ENCODE assay signal across 31 cellular contexts in the genomic region with DNA sequence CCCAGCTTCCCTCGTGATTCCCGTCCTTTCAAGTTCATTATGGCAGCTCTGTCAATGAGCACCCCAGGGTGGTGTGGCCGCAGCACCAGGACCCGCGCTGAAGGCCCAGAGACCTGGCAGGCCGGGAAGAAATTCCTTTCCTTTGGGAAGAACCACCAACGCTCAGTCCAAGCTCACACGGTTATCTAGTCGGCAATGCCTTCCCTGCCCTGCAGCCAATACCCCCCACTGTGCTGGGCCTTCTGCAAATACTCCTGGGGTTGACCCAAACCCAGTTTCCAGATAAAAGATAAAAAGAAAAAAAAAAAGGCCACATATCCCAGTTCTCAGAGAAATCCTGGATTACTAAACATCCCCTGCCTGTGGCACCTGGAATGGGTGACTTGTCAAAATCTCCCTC. TPM values are rescaled to one million over a fixed set of nuclear protein-coding genes. Genes with fewer than 3 reads are reported as not detected.
DNase-seq lines count a peak whose midpoint lies in the region; ATAC-seq, FAIRE-seq and TF ChIP-seq lines count a peak whose summit lies in the region.
"Had no signal": no experiment of that assay in that cellular context is flagged by ENCODE, and none has a peak within 500 bp of the region (broad histone marks: within the 10 kb centered on the region; RNA-seq: fewer than 3 reads in every experiment).

No MANE protein-coding gene starts in this region.

- peak overlapping the region; percentile 24 for H3K27ac Mint-ChIP-seq in glutamatergic neuron (ENCODE audit: unreplicated experiment)
- H3K27ac Mint-ChIP-seq: activated naive CD4-positive, alpha-beta T cell treated with anti-CD3 and anti-CD28 coated beads, Interleukin-2, amount 50 U/mL, for 24 hours; activated T-helper 17 cell treated with anti-CD3 and anti-CD28 coated beads, Interleukin-2, amount 50 U/mL, for 72 hours; immature natural killer cell; progenitor cell of endocrine pancreas had no signal

- no peak for TF ChIP-seq CTCF in glutamatergic neuron (IDR thresholded peaks at IDR 0.05; ENCODE audit: partially characterized antibody, unreplicated experiment)
- no peak for TF ChIP-seq CTCF in gastrocnemius medialis (IDR thresholded peaks at IDR 0.05 in 4 of 5, conservative IDR thresholded peaks at IDR 0.05 in 1 of 5)

- no peak overlapping the region for H3K4me3 Mint-ChIP-seq in glutamatergic neuron (ENCODE audit: unreplicated experiment)
- H3K4me3 Mint-ChIP-seq: activated naive CD4-positive, alpha-beta T cell treated with anti-CD3 and anti-CD28 coated beads, Interleukin-2, amount 50 U/mL, for 24 hours; activated T-helper 17 cell treated with anti-CD3 and anti-CD28 coated beads, Interleukin-2, amount 50 U/mL, for 72 hours; H9; immature natural killer cell had no signal

- H3K36me3 Mint-ChIP-seq in glutamatergic neuron (ENCODE audit: unreplicated experiment), result peaks cover 6% of the 10 kb centered on the region
- H3K36me3 Mint-ChIP-seq: activated naive CD4-positive, alpha-beta T cell treated with anti-CD3 and anti-CD28 coated beads, Interleukin-2, amount 50 U/mL, for 24 hours; immature natural killer cell had no signal

- intact Hi-C loops in gastrocnemius medialis (cut with DNase I; ENCODE audit: low total_unique reads), result loop anchor here (5.0 kb wide), 1 partner anchor 245 kb away; no protein-coding TSS in a partner anchor
- intact Hi-C loops in head of caudate nucleus (cut with DNase I), result no loop called here

- H3K4me3 ChIP-seq in gastrocnemius medialis, result no peak overlapping the region
- H3K4me3 ChIP-seq: BLaER1 treated with 17β-estradiol and CSF1 and Interleukin-3, amounts not matched to agents 10 nM and 100 nM; cardiac muscle cell; mucosa of descending colon; suprapubic skin had no signal

- DNase-seq in ELF-1 (ENCODE audit: low read depth, low spot score) (peak; percentile 61), RPMI7951 (ENCODE audit: low read depth) (peak; percentile 73), glutamatergic neuron (no peak), gastrocnemius medialis (no peak), head of caudate nucleus (no peak), NCI-H187 (lab: John Stamatoyannopoulos, UW) (no peak), RCC 7860 (ENCODE audit: low spot score) (no peak)
- DNase-seq: activated CD4-positive, alpha-beta T cell treated with anti-CD3 and anti-CD28 coated beads, Interleukin-2, amount 50 U/mL, for 4 hours; activated CD4-positive, CD25-positive, alpha-beta regulatory T cell; activated CD8-positive, alpha-beta memory T cell treated with anti-CD3 and anti-CD28 coated beads, Interleukin-2, amount 50 U/mL, for 4 hours; COR-L47; DMS79 treated with DMSO at 0.1 percent for 48 hours; H9; hippocampal formation; immature natural killer cell; mucosa of descending colon; NCI-H1048; NCI-H2081; NCI-H82; SHP77; stimulated activated CD4-positive, alpha-beta T cell treated with anti-CD3 and anti-CD28 coated beads, Interleukin-2, amount 100 ng/mL, for 24 hours; SW 1271 had no signal

- H3K4me1 ChIP-seq in gastrocnemius medialis, result peaks cover 0 to 15% of the 10 kb centered on the region in 2 donors
- H3K4me1 ChIP-seq: BLaER1 treated with 17β-estradiol and CSF1 and Interleukin-3, amounts not matched to agents 10 nM and 100 nM had no signal

- H3K36me3 ChIP-seq in gastrocnemius medialis, result peaks cover 0 to 11% of the 10 kb centered on the region in 2 donors
- H3K36me3 ChIP-seq: cardiac muscle cell had no signal

- H3K27ac ChIP-seq in gastrocnemius medialis, result peak overlapping the region; percentile 36 to 60 (median 44)
- H3K27ac ChIP-seq: BLaER1 treated with 17β-estradiol and CSF1 and Interleukin-3, amounts not matched to agents 10 nM and 100 nM; cardiac muscle cell; HL-60; suprapubic skin had no signal

- H3K9me3 Mint-ChIP-seq in glutamatergic neuron (ENCODE audit: unreplicated experiment), result peaks cover 5% of the 10 kb centered on the region
- H3K9me3 Mint-ChIP-seq: activated naive CD4-positive, alpha-beta T cell treated with anti-CD3 and anti-CD28 coated beads, Interleukin-2, amount 50 U/mL, for 24 hours; activated T-helper 17 cell treated with anti-CD3 and anti-CD28 coated beads, Interleukin-2, amount 50 U/mL, for 72 hours; immature natural killer cell had no signal

- H3K9me3 ChIP-seq in gastrocnemius medialis, result no peaks in the 10 kb centered on the region
- H3K9me3 ChIP-seq: mucosa of descending colon, suprapubic skin had no signal

- peaks cover 26% of the 10 kb centered on the region for H3K4me1 Mint-ChIP-seq in glutamatergic neuron (ENCODE audit: low read depth, unreplicated experiment)
- H3K4me1 Mint-ChIP-seq: activated naive CD4-positive, alpha-beta T cell treated with anti-CD3 and anti-CD28 coated beads, Interleukin-2, amount 50 U/mL, for 24 hours; immature natural killer cell had no signal

- no peaks in the 10 kb centered on the region for H3K27me3 ChIP-seq in gastrocnemius medialis
- H3K27me3 ChIP-seq: BLaER1 treated with 17β-estradiol and CSF1 and Interleukin-3, amounts not matched to agents 10 nM and 100 nM; cardiac muscle cell; suprapubic skin had no signal

- in situ Hi-C loops in gastrocnemius medialis (cut with MboI; ENCODE audit: low sequenced_read_pairs in 4 of 4), result no loop called here

- ATAC-seq in gastrocnemius medialis, result no peak
- ATAC-seq in HG03159 (IDR thresholded peaks at IDR 0.05; ENCODE audit: unreplicated experiment), result no peak
- ATAC-seq: activated T-helper 17 cell treated with anti-CD3 and anti-CD28 coated beads, Interleukin-2, amount 50 U/mL, for 72 hours; left lobe of liver had no signal

- TF ChIP-seq POLR2A in gastrocnemius medialis (IDR thresholded peaks at IDR 0.05), result no peak

- no peak for FAIRE-seq in RCC 7860 (lab: Jason Lieb, UNC)

- no peaks in the 10 kb centered on the region for H3K27me3 Mint-ChIP-seq in glutamatergic neuron (ENCODE audit: unreplicated experiment)
- H3K27me3 Mint-ChIP-seq: activated naive CD4-positive, alpha-beta T cell treated with anti-CD3 and anti-CD28 coated beads, Interleukin-2, amount 50 U/mL, for 24 hours; activated T-helper 17 cell treated with anti-CD3 and anti-CD28 coated beads, Interleukin-2, amount 50 U/mL, for 72 hours had no signal

RNA-seq across cellular contexts. Expression of gene PXDC1, which starts 28.7 kb away (rescaled TPM):
- total RNA-seq in RPMI7951 (2014; rRNA removed; shearing (Covaris generic)), result 24.9 and 30.3 TPM in 2 replicates
- total RNA-seq in glutamatergic neuron (ENCODE audit: unreplicated experiment) (7.5 TPM), gastrocnemius medialis (10 to 100 TPM in 3 of 4 donors, 1 to 10 TPM in 1; 8.8 to 47.1 (median 19.6) TPM)

Comparison
In these comparisons a context has a peak if more than half of its experiments do, and no peak if none do; other contexts are left out.
1. DNase-seq: peak in ELF-1 (single experiment) and RPMI7951 (single experiment); none in glutamatergic neuron (single experiment), gastrocnemius medialis (0 of 2), head of caudate nucleus (0 of 42), NCI-H187 (0 of 2) and RCC 7860 (single experiment).